Comparison of ENCODE assay signal across 8 cellular contexts in the genomic region with DNA sequence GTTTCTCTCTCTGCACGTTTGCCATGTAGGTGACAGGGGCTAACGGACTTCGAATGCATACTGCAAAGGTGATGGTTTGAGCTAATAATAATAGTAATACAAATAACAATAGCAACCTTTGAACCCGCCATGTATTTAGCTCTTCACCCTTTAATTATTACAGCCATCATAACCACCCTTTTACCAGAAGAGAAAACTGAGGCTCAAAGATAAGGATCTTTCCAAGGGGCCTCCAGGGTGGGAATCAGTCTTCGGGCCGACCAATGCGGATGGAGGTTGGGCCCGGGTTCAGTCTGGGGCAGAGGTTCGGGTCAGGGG. TPM values are rescaled to one million over a fixed set of nuclear protein-coding genes. Genes with fewer than 3 reads are reported as not detected.
DNase-seq lines count a peak whose midpoint lies in the region; ATAC-seq and TF ChIP-seq lines count a peak whose summit lies in the region.

No MANE protein-coding gene starts in this region.

- no peaks in the 10 kb centered on the region for H3K27me3 Mint-ChIP-seq in Caco-2 (ENCODE audit: insufficient read depth, unreplicated experiment)

- no peak overlapping the region for H2AFZ ChIP-seq in OCI-LY3 (ENCODE audit: low read depth, low read length)

- H3K9ac ChIP-seq in OCI-LY3 (ENCODE audit: low read length) = peak overlapping the region; percentile 86

- H3K36me3 ChIP-seq in Caco-2 (ENCODE audit: control insufficient read depth, insufficient read depth, low read length) = peaks cover 1% of the 10 kb centered on the region; the same call in 1 of the 2 replicates
- H3K36me3 ChIP-seq in OCI-LY3 (replicated peaks; ENCODE audit: low read depth, low read length) = no peaks in the 10 kb centered on the region
- H3K36me3 ChIP-seq in ovary = no peaks in the 10 kb centered on the region

- H3K27me3 ChIP-seq in Caco-2 (replicated peaks; ENCODE audit: control insufficient read depth, insufficient read depth, low read length) (no peaks in the 10 kb centered on the region), OCI-LY3 (ENCODE audit: low read depth, low read length) (no peaks in the 10 kb centered on the region), ovary (no peaks in the 10 kb centered on the region)

- H3K4me2 ChIP-seq in OCI-LY3 (ENCODE audit: low read length) = peak overlapping the region; percentile 90

- peak overlapping the region; percentile 98 for H3K4me3 Mint-ChIP-seq in Caco-2 (ENCODE audit: unreplicated experiment)

- intact Hi-C loops in Caco-2 (cut with micrococcal nuclease; ENCODE audit: unreplicated experiment) = loop anchor here (1.0 kb wide), 2 partner anchors 101 to 116 kb away; no protein-coding TSS in a partner anchor
- intact Hi-C loops in ovary (cut with DNase I) = loop anchor here in 3 of 4 donors (2.0 to 10.0 kb wide), 4 partner anchors 114 to 166 kb away; a partner anchor contains a TSS

- H3K27ac ChIP-seq in OCI-LY3 (ENCODE audit: low read length) (no peak overlapping the region), epithelial cell of prostate (peak overlapping the region; percentile 59), ovary (peak overlapping the region in 1 of 2 donors; percentile 9)

- no peaks in the 10 kb centered on the region for H3K9me3 ChIP-seq in Caco-2
- H3K9me3 ChIP-seq in OCI-LY3 (ENCODE audit: insufficient read depth, low read length) = no peaks in the 10 kb centered on the region
- no peaks in the 10 kb centered on the region for H3K9me3 ChIP-seq in ovary

- H3K4me1 ChIP-seq in Caco-2 (peaks cover 42% of the 10 kb centered on the region), OCI-LY3 (ENCODE audit: low read length) (peaks cover 13% of the 10 kb centered on the region), ovary (ENCODE audit: insufficient read depth) (peaks cover 5% of the 10 kb centered on the region)

- H3K4me3 ChIP-seq in Caco-2 (ENCODE audit: low read depth, low read length) = peak overlapping the region; percentile 83
- H3K4me3 ChIP-seq in OCI-LY3 (ENCODE audit: low read length) = peak overlapping the region; percentile 98
- H3K4me3 ChIP-seq in ovary = peak overlapping the region; percentile 93

- no peak for TF ChIP-seq POLR2A in ovary (IDR thresholded peaks at IDR 0.05)

- no peak for ATAC-seq in GM21447 (IDR thresholded peaks at IDR 0.05; ENCODE audit: unreplicated experiment)
- ATAC-seq in GM19035 (IDR thresholded peaks at IDR 0.05; ENCODE audit: unreplicated experiment) = no peak

- 5 to 11% (median 8%) methylated on average over 9 of the region's 9 CpGs for WGBS in ovary, 3 donors

- CTCF ChIA-PET in Caco-2 (lab: Charles Lee) = interaction anchor here (0.7 to 2.5 kb wide), 12 partner anchors 25 to 396 kb away, joined by 3 to 10 read pairs (median 3); a partner anchor contains a TSS

- peaks cover 36% of the 10 kb centered on the region for H3K79me2 ChIP-seq in OCI-LY3 (ENCODE audit: low read length)

- no peak for TF ChIP-seq EP300 in ovary (IDR thresholded peaks at IDR 0.05)

- H3K9me3 Mint-ChIP-seq in Caco-2 (ENCODE audit: unreplicated experiment) = no peaks in the 10 kb centered on the region

- DNase-seq in Caco-2 (no peak), epithelial cell of prostate (ENCODE audit: low read depth, low spot score) (no peak), ovary (no peak), retina (no peak), SKM-1 treated with dmso at 0.1 percent for 144 hours (lab: John Stamatoyannopoulos, UW; ENCODE audit: unreplicated experiment) (no peak)

- no peaks in the 10 kb centered on the region for H4K20me1 ChIP-seq in OCI-LY3 (ENCODE audit: insufficient read depth, low read length)

- peaks cover 9% of the 10 kb centered on the region for H3K4me1 Mint-ChIP-seq in Caco-2 (ENCODE audit: low read depth, unreplicated experiment)

- H3K27ac Mint-ChIP-seq in Caco-2 (ENCODE audit: unreplicated experiment) = peak overlapping the region; percentile 35

- POLR2A ChIA-PET in Caco-2 (lab: Charles Lee) = interaction anchor here (0.6 to 1.8 kb wide), 5 partner anchors 17 to 116 kb away, joined by 4 to 10 read pairs (median 5); no protein-coding TSS in a partner anchor

- TF ChIP-seq CTCF in Caco-2 (IDR thresholded peaks at IDR 0.05; ENCODE audit: insufficient read depth in 1 of 2, low read depth in 1 of 2, low read length in 1 of 2, severe bottlenecking in 1 of 2, unreplicated experiment in 1 of 2) = no peak
- no peak for TF ChIP-seq CTCF in OCI-LY3 (IDR thresholded peaks at IDR 0.05; ENCODE audit: low read depth, low read length)
- no peak for TF ChIP-seq CTCF in ovary (IDR thresholded peaks at IDR 0.05)

- peaks cover 36% of the 10 kb centered on the region for H3K36me3 Mint-ChIP-seq in Caco-2 (ENCODE audit: insufficient read depth, unreplicated experiment)

- BruUV-seq in Caco-2 (replicated peaks; lab: Mats Ljungman, UMichigan) = TSS peak; percentile 66

RNA-seq across cellular contexts. Expression of a gene that starts 0.5 kb away (rescaled TPM):
- 49.8 and 53.2 TPM in 2 replicates for total RNA-seq in Caco-2 (2022)
- 10 to 100 TPM; 12.2 to 18.0 (median 15.3) TPM for total RNA-seq in ovary
- 10 to 100 TPM; 21.1 to 29.0 TPM for polyA plus RNA-seq in ovary

RNA-seq across cellular contexts. Expression of a gene that starts 39.8 kb away (rescaled TPM):
- total RNA-seq in Caco-2 (2022) (76.1 and 78.9 TPM in 2 replicates), ovary (100 to 1,000 TPM in 1 of 7 donors, 10 to 100 TPM in 6; 54.1 to 101 (median 68.1) TPM)
- polyA plus RNA-seq in ovary = 10 to 100 TPM; 89.0 to 92.4 TPM

RNA-seq across cellular contexts. Expression of a gene that starts 44.2 kb away (rescaled TPM):
- total RNA-seq in Caco-2 (2022) (1.8 and 2.0 TPM in 2 replicates), ovary (1 to 10 TPM; 1.8 to 7.1 (median 5.7) TPM)
- 1 to 10 TPM; 2.9 to 3.9 TPM for polyA plus RNA-seq in ovary
